1 cellular context compared by ENCODE assay signal in the genomic region with DNA sequence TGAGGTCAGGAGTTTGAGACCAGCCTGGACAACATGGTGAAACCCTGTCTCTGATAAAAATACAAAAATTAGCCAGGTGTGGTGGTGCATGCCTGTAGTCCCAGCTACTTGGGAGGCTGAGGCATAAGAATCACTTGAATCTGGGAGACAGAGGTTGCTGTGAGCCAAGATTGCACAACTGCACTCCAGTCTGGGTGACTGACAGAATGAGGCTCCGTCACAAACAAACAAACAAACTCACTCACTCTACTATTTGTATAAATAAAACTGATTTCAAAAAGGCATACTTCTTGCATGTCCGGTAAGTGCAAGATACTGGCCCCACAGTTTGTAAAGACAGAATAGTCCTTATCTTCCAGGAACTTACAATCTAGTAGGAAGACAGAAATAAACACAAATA. TPM values are rescaled to one million over a fixed set of nuclear protein-coding genes. Genes with fewer than 3 reads are reported as not detected.
"Had no signal": no experiment of that assay in that cellular context is flagged by ENCODE, and none has a peak within 500 bp of the region (broad histone marks: within the 10 kb centered on the region; RNA-seq: fewer than 3 reads in every experiment).

No MANE protein-coding gene starts in this region.

RNA-seq across cellular contexts. Expression of a gene that starts 49.6 kb away (rescaled TPM):
- total RNA-seq: T-helper 2 cell treated with Interferon-gamma antibody and Interleukin-4, amounts not matched to agents 100 ng/mL and 5 ng/mL, for 36 hours had no signal
